In the genomic region with DNA sequence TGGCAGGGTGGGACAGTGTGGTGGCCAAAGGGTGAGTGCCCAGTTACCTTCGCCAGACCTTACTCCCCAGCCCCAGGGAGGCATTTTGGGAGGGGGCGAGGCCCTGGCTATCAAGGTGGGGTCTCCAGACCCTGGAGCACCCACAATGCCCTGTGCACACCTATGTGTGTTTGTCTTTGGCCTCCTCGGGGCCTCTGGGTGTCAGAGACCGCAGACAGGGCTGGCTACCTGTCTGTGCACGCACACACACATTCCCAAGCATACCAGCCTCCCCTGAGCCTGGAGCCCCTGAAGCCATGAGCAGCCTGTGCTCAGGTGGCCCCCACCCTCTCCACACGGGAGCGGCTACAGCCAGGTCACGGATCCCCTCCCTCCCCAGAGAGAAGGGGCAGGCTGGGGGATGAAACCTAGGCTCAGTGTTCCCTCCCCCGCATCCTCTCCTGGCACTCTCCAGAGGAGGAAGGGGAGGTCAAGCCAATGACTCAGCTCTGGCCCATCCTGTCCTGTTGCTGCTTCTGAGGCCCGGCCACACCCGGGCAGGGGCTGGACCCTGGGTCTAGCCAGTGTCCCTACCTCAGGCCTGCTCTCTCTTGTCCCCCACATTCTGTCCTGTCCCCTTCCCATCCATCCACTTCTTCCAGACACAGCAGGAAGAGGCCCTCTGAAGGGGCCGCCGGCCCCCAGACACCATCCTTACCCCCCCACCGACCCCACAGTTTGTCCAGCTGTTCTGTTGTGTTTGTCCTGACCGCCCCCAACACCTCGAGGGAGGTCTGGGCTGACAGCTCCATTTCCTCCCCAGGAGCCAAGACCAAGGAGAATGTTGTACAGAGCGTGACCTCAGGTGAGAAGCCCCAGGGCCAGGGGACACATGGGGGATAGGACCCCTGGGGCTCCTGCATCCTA, we compare ENCODE assay signal across 9 cellular contexts. TPM values are rescaled to one million over a fixed set of nuclear protein-coding genes. Genes with fewer than 3 reads are reported as not detected.
A peak's percentile ranks its signal among the peaks of the same experiment; 100 is the strongest.
DNase-seq lines count a peak whose midpoint lies in the region; ATAC-seq and TF ChIP-seq lines count a peak whose summit lies in the region.
"Had no signal": no experiment of that assay in that cellular context is flagged by ENCODE, and none has a peak within 500 bp of the region (broad histone marks: within the 10 kb centered on the region; RNA-seq: fewer than 3 reads in every experiment).

No MANE protein-coding gene starts in this region.

- WGBS in right cardiac atrium = 51% methylated on average over 17 of the region's 17 CpGs

- ATAC-seq in right cardiac atrium (peak; percentile 63 to 75), GM18498 (IDR thresholded peaks at IDR 0.05; ENCODE audit: unreplicated experiment) (no peak), GM18873 (IDR thresholded peaks at IDR 0.05; ENCODE audit: low FRiP score, unreplicated experiment) (no peak)

- H3K27me3 ChIP-seq in right cardiac atrium (ENCODE audit: control insufficient read depth, insufficient read depth) = no peaks in the 10 kb centered on the region

- peak overlapping the region; percentile 1 for H3K4me3 ChIP-seq in right cardiac atrium (ENCODE audit: low read length)
- peak overlapping the region in 3 of 7 experiments; percentile 1 to 5 (median 1) for H3K4me3 ChIP-seq in skin epidermis

- peaks cover 41% of the 10 kb centered on the region for H3K4me1 Mint-ChIP-seq in HFFc6 (ENCODE audit: low read depth)
- H3K4me1 Mint-ChIP-seq in activated CD4-positive, alpha-beta T cell treated with anti-CD3 and anti-CD28 coated beads, Interleukin-2, amount 10 ng/mL, durations not matched to agents 24 days and 14 days = peaks cover 2% of the 10 kb centered on the region

- peak overlapping the region; percentile 92 for H3K27ac Mint-ChIP-seq in HFFc6
- no peak overlapping the region for H3K27ac Mint-ChIP-seq in activated CD4-positive, alpha-beta T cell treated with anti-CD3 and anti-CD28 coated beads, Interleukin-2, amount 10 ng/mL, durations not matched to agents 24 days and 14 days

- H3K27ac ChIP-seq in right cardiac atrium (ENCODE audit: low read length) (peak overlapping the region; percentile 19), skin epidermis (peak overlapping the region in 19 of 21 experiments; percentile 1 to 85 (median 61))

- DNase-seq in HFFc6 = no peak
- peak; percentile 86 for DNase-seq in amniotic epithelial cell (ENCODE audit: low read depth)
- peak; percentile 83 to 87 (median 87) for DNase-seq in right cardiac atrium
- no peak for DNase-seq in activated CD4-positive, alpha-beta T cell treated with anti-CD3 and anti-CD28 coated beads, Interleukin-2, amount 10 ng/mL, durations not matched to agents 24 days and 14 days
- no peak for DNase-seq in NOMO-1 treated with dmso at 0.1 percent for 144 hours (lab: John Stamatoyannopoulos, UW; ENCODE audit: unreplicated experiment)
- DNase-seq: MM.1S had no signal

- peaks cover 3% of the 10 kb centered on the region for H3K27me3 Mint-ChIP-seq in HFFc6 (ENCODE audit: insufficient read depth)
- H3K27me3 Mint-ChIP-seq in activated CD4-positive, alpha-beta T cell treated with anti-CD3 and anti-CD28 coated beads, Interleukin-2, amount 10 ng/mL, durations not matched to agents 24 days and 14 days = peaks cover 1% of the 10 kb centered on the region

- intact Hi-C loops in right cardiac atrium (cut with DNase I) = no loop called here
- intact Hi-C loops in activated CD4-positive, alpha-beta T cell treated with anti-CD3 and anti-CD28 coated beads, Interleukin-2, amount 10 ng/mL, durations not matched to agents 24 days and 14 days (cut with micrococcal nuclease) = no loop called here

- TF ChIP-seq CTCF in HFFc6 (IDR thresholded peaks at IDR 0.05) = no peak

- peaks cover 2% of the 10 kb centered on the region for H3K4me1 ChIP-seq in right cardiac atrium (ENCODE audit: control insufficient read depth, insufficient read depth, low read length)

- H3K4me3 Mint-ChIP-seq in HFFc6 = peak overlapping the region; percentile 50
- H3K4me3 Mint-ChIP-seq in activated CD4-positive, alpha-beta T cell treated with anti-CD3 and anti-CD28 coated beads, Interleukin-2, amount 10 ng/mL, durations not matched to agents 24 days and 14 days = no peak overlapping the region

- no peaks in the 10 kb centered on the region for H3K9me3 Mint-ChIP-seq in HFFc6
- H3K9me3 Mint-ChIP-seq in activated CD4-positive, alpha-beta T cell treated with anti-CD3 and anti-CD28 coated beads, Interleukin-2, amount 10 ng/mL, durations not matched to agents 24 days and 14 days = no peaks in the 10 kb centered on the region

- H3K36me3 Mint-ChIP-seq in HFFc6 (ENCODE audit: low read depth) = no peaks in the 10 kb centered on the region
- H3K36me3 Mint-ChIP-seq in activated CD4-positive, alpha-beta T cell treated with anti-CD3 and anti-CD28 coated beads, Interleukin-2, amount 10 ng/mL, durations not matched to agents 24 days and 14 days (ENCODE audit: low read depth) = no peaks in the 10 kb centered on the region

- no peaks in the 10 kb centered on the region for H3K9me3 ChIP-seq in right cardiac atrium (ENCODE audit: control insufficient read depth, low read length)

RNA-seq across cellular contexts. Expression of a gene that starts 0.7 kb away (rescaled TPM):
- 1 to 10 TPM; 2.6 to 4.5 (median 3.3) TPM for total RNA-seq in HFFc6 (2021; fragmentation: NEBNext Ultra II Directional; extraction: Animal tissue kit (Norgen Biotek cat#: 25700))
- total RNA-seq in right cardiac atrium = 10 to 100 TPM; 10.8 to 22.0 (median 15.6) TPM
- 30.2 TPM for polyA plus RNA-seq in right cardiac atrium
- 0.44 TPM in 1 of 2 replicates, not detected in the other for total RNA-seq in activated CD4-positive, alpha-beta T cell treated with anti-CD3 and anti-CD28 coated beads, Interleukin-2, amount 10 ng/mL, durations not matched to agents 24 days and 14 days

RNA-seq across cellular contexts. Expression of a gene that starts 1.7 kb away (rescaled TPM):
- 1 to 10 TPM in 3 of 6 experiments, under 1 TPM in 3; 0.66 to 1.5 (median 1.2) TPM for total RNA-seq in HFFc6 (2021; fragmentation: NEBNext Ultra II Directional; extraction: Animal tissue kit (Norgen Biotek cat#: 25700))
- total RNA-seq in right cardiac atrium = 10 to 100 TPM; 32.4 to 65.5 (median 42.5) TPM
- 19.8 TPM for polyA plus RNA-seq in right cardiac atrium
- total RNA-seq in activated CD4-positive, alpha-beta T cell treated with anti-CD3 and anti-CD28 coated beads, Interleukin-2, amount 10 ng/mL, durations not matched to agents 24 days and 14 days = not detected in 2 replicates

RNA-seq across cellular contexts. Expression of a gene that starts 9.2 kb away (rescaled TPM):
- total RNA-seq in HFFc6 (2021; fragmentation: NEBNext Ultra II Directional; extraction: Animal tissue kit (Norgen Biotek cat#: 25700)) = 100 to 1,000 TPM in 4 of 6 experiments, 10 to 100 TPM in 2; 68.5 to 169 (median 145) TPM
- total RNA-seq in right cardiac atrium = 100 to 1,000 TPM in 1 of 4 donors, 10 to 100 TPM in 3; 69.0 to 122 (median 75.7) TPM
- 215 TPM for polyA plus RNA-seq in right cardiac atrium
- not detected in 2 replicates for total RNA-seq in activated CD4-positive, alpha-beta T cell treated with anti-CD3 and anti-CD28 coated beads, Interleukin-2, amount 10 ng/mL, durations not matched to agents 24 days and 14 days

Comparison
In these comparisons a context has a peak if more than half of its experiments do, and no peak if none do; other contexts are left out.
1. DNase-seq: peak in amniotic epithelial cell (single experiment) and right cardiac atrium (3 of 3); none in HFFc6 (single experiment), activated CD4-positive, alpha-beta T cell treated with anti-CD3 and anti-CD28 coated beads, Interleukin-2, amount 10 ng/mL, durations not matched to agents 24 days and 14 days (single experiment) and NOMO-1 treated with dmso at 0.1 percent for 144 hours (single experiment).
2. ATAC-seq: peak in right cardiac atrium (2 of 2); none in GM18498 (single experiment) and GM18873 (single experiment).
3. RNA of a gene that starts 1.7 kb away (total RNA-seq): 32.4 to 65.5 TPM in right cardiac atrium; 0.66 to 1.5 TPM in HFFc6 and not detected in activated CD4-positive, alpha-beta T cell treated with anti-CD3 and anti-CD28 coated beads, Interleukin-2, amount 10 ng/mL, durations not matched to agents 24 days and 14 days; every median in the first group is over 10 times any median in the second.
4. RNA of a gene that starts 9.2 kb away (total RNA-seq): 68.5 to 169 TPM in HFFc6 and 69.0 to 122 TPM in right cardiac atrium; not detected in activated CD4-positive, alpha-beta T cell treated with anti-CD3 and anti-CD28 coated beads, Interleukin-2, amount 10 ng/mL, durations not matched to agents 24 days and 14 days; every median in the first group is over 10 times any median in the second.